In the genomic region with DNA sequence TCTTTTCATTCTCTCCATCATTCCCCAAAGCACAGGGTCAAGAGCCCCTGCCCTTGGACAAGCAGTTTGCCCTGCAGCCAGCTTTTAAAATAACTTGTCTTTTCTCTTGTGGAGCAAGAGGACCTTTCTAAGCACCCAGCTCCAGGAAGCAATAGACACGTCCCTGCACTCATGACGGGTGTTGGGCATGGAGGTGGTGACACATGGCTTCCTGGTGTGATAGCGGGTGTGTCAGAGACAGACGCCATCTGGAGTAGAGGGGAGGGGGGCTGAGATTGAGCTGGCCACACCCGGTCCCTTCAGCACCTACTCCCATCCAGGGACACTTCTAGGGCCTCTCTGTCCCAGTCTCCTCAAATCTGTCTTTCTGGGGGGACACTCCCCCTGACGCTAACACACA, we compare ENCODE assay signal across 16 cellular contexts.
DNase-seq lines count a peak whose midpoint lies in the region; ATAC-seq and TF ChIP-seq lines count a peak whose summit lies in the region.
"Had no signal": no experiment of that assay in that cellular context is flagged by ENCODE, and none has a peak within 500 bp of the region (broad histone marks: within the 10 kb centered on the region; RNA-seq: fewer than 3 reads in every experiment).

No MANE protein-coding gene starts in this region.

- peak; percentile 45 for DNase-seq in G401 (ENCODE audit: low spot score)
- DNase-seq in NCI-H69 (lab: John Stamatoyannopoulos, UW), result peak; percentile 61
- peak; percentile 30 to 94 for DNase-seq in cardiac muscle cell (ENCODE audit: low read depth in 1 of 2, low spot score in 1 of 2)
- no peak for DNase-seq in sciatic nerve (ENCODE audit: low spot score)
- no peak for DNase-seq in NCI-H2196 treated with DMSO at 0.1 percent for 48 hours (lab: John Stamatoyannopoulos, UW; ENCODE audit: unreplicated experiment)
- DNase-seq in CD4-positive, alpha-beta memory T cell, result no peak
- no peak for DNase-seq in substantia nigra (lab: John Stamatoyannopoulos, UW)
- no peak for DNase-seq in putamen (ENCODE audit: low spot score)
- DNase-seq: activated CD4-positive, alpha-beta T cell treated with anti-CD3 and anti-CD28 coated beads, Interleukin-2, amount 10 ng/mL, durations not matched to agents 24 days and 14 days; brain microvascular endothelial cell; naive thymus-derived CD4-positive, alpha-beta T cell; SJCRH30; T1000 had no signal

- H3K9me3 ChIP-seq in cardiac muscle cell (ENCODE audit: low read depth), result no peaks in the 10 kb centered on the region
- H3K9me3 ChIP-seq in CD4-positive, alpha-beta memory T cell (ENCODE audit: control insufficient read depth in 1 of 2, low read length in 2 of 2), result no peaks in the 10 kb centered on the region
- H3K9me3 ChIP-seq: SJCRH30 had no signal

- no peaks in the 10 kb centered on the region for H3K4me1 Mint-ChIP-seq in CD4-positive, alpha-beta memory T cell
- H3K4me1 Mint-ChIP-seq: activated CD4-positive, alpha-beta T cell treated with anti-CD3 and anti-CD28 coated beads, Interleukin-2, amount 10 ng/mL, durations not matched to agents 24 days and 14 days; activated naive CD4-positive, alpha-beta T cell treated with anti-CD3 and anti-CD28 coated beads, Interleukin-2, amount 50 U/mL, for 24 hours; naive thymus-derived CD4-positive, alpha-beta T cell had no signal

- no peaks in the 10 kb centered on the region for H3K36me3 ChIP-seq in cardiac muscle cell
- no peaks in the 10 kb centered on the region for H3K36me3 ChIP-seq in CD4-positive, alpha-beta memory T cell (ENCODE audit: insufficient read depth, low read length)
- H3K36me3 ChIP-seq: BLaER1 treated with 17β-estradiol and CSF1 and Interleukin-3, amounts not matched to agents 10 nM and 100 nM; brain microvascular endothelial cell; SJCRH30 had no signal

- ATAC-seq in sciatic nerve, result peak; percentile 45
- ATAC-seq: naive thymus-derived CD4-positive, alpha-beta T cell had no signal

- H3K27me3 ChIP-seq in cardiac muscle cell, result no peaks in the 10 kb centered on the region
- H3K27me3 ChIP-seq in CD4-positive, alpha-beta memory T cell (ENCODE audit: insufficient read depth, low read length), result no peaks in the 10 kb centered on the region
- H3K27me3 ChIP-seq: brain microvascular endothelial cell had no signal

- H3K4me3 Mint-ChIP-seq in CD4-positive, alpha-beta memory T cell, result no peak overlapping the region
- H3K4me3 Mint-ChIP-seq: activated CD4-positive, alpha-beta T cell treated with anti-CD3 and anti-CD28 coated beads, Interleukin-2, amount 10 ng/mL, durations not matched to agents 24 days and 14 days; activated naive CD4-positive, alpha-beta T cell treated with anti-CD3 and anti-CD28 coated beads, Interleukin-2, amount 50 U/mL, for 24 hours; naive thymus-derived CD4-positive, alpha-beta T cell; stimulated activated naive CD8-positive, alpha-beta T cell treated with anti-CD3 and anti-CD28 coated beads, Interleukin-15, Interleukin-2, amounts not matched to agents 100 ng/mL and 50 ng/mL, for 24 hours had no signal

- TF ChIP-seq CTCF in cardiac muscle cell (IDR thresholded peaks at IDR 0.05; ENCODE audit: low read depth, low read length), result no peak

- no peaks in the 10 kb centered on the region for H3K36me3 Mint-ChIP-seq in CD4-positive, alpha-beta memory T cell
- H3K36me3 Mint-ChIP-seq: activated naive CD4-positive, alpha-beta T cell treated with anti-CD3 and anti-CD28 coated beads, Interleukin-2, amount 50 U/mL, for 24 hours; naive thymus-derived CD4-positive, alpha-beta T cell had no signal

- H3K4me3 ChIP-seq in cardiac muscle cell, result no peak overlapping the region
- no peak overlapping the region for H3K4me3 ChIP-seq in CD4-positive, alpha-beta memory T cell (ENCODE audit: low read length in 2 of 2)
- H3K4me3 ChIP-seq: BLaER1 treated with 17β-estradiol and CSF1 and Interleukin-3, amounts not matched to agents 10 nM and 100 nM; SJCRH30 had no signal

- H3K9me3 Mint-ChIP-seq in CD4-positive, alpha-beta memory T cell, result peaks cover 0 to 11% (median 0%) of the 10 kb centered on the region in 8 donors

- intact Hi-C loops in sciatic nerve (cut with DNase I), result no loop called here
- intact Hi-C loops in CD4-positive, alpha-beta memory T cell (cut with micrococcal nuclease), result no loop called here

- POLR2A ChIA-PET in CD4-positive, alpha-beta memory T cell (lab: Charles Lee; ENCODE audit: partially characterized antibody), result no interaction called here

- H3K4me1 ChIP-seq in cardiac muscle cell (ENCODE audit: low read depth), result peaks cover 73% of the 10 kb centered on the region
- no peaks in the 10 kb centered on the region for H3K4me1 ChIP-seq in CD4-positive, alpha-beta memory T cell (ENCODE audit: insufficient read depth, low read length)
- H3K4me1 ChIP-seq: SJCRH30 had no signal

- peaks cover 2 to 7% of the 10 kb centered on the region in 2 donors for H3K27me3 Mint-ChIP-seq in CD4-positive, alpha-beta memory T cell

- H3K27ac ChIP-seq in cardiac muscle cell (no peak overlapping the region), substantia nigra (ENCODE audit: low read depth, low read length, poor library complexity, severe bottlenecking) (no peak overlapping the region)
- no peak overlapping the region for H3K27ac ChIP-seq in CD4-positive, alpha-beta memory T cell (ENCODE audit: low read depth, low read length)
- H3K27ac ChIP-seq: BLaER1 treated with 17β-estradiol and CSF1 and Interleukin-3, amounts not matched to agents 10 nM and 100 nM; brain microvascular endothelial cell; SJCRH30 had no signal

- CTCF ChIA-PET in CD4-positive, alpha-beta memory T cell (lab: Charles Lee; ENCODE audit: partially characterized antibody), result no interaction called here

- in situ Hi-C loops in G401 (cut with HindIII; ENCODE audit: low sequenced_read_pairs), result no loop called here

- no peak overlapping the region for H3K27ac Mint-ChIP-seq in CD4-positive, alpha-beta memory T cell
- H3K27ac Mint-ChIP-seq: activated CD4-positive, alpha-beta T cell treated with anti-CD3 and anti-CD28 coated beads, Interleukin-2, amount 10 ng/mL, durations not matched to agents 24 days and 14 days; activated naive CD4-positive, alpha-beta T cell treated with anti-CD3 and anti-CD28 coated beads, Interleukin-2, amount 50 U/mL, for 24 hours; naive thymus-derived CD4-positive, alpha-beta T cell; stimulated activated naive CD8-positive, alpha-beta T cell treated with anti-CD3 and anti-CD28 coated beads, Interleukin-15, Interleukin-2, amounts not matched to agents 100 ng/mL and 50 ng/mL, for 24 hours had no signal

Comparison
In these comparisons a context has a peak if more than half of its experiments do, and no peak if none do; other contexts are left out.
1. DNase-seq: peak in G401 (single experiment), NCI-H69 (single experiment) and cardiac muscle cell (2 of 2); none in sciatic nerve (single experiment), NCI-H2196 treated with DMSO at 0.1 percent for 48 hours (single experiment), CD4-positive, alpha-beta memory T cell (0 of 5), substantia nigra (0 of 49) and putamen (single experiment).